In the genomic region with DNA sequence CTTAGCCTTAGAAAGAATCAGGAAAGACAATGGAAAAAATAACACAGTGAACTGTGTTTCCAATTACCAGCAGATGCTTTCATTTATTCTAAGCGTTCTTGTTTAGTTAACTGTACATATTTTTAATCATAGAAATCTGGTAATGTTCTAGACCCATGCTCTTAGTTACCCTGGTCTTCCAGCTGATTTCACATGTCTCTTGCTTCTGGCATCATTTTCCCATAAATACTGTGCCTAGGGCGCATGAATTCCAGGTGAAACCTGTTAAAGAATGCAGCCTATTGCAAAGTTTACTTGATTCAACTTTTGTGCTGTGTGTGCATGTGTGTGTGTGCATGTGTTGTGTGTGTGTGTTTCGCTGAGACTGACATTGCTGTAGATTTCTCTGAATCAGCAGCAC, we compare ENCODE assay signal across 19 cellular contexts.
A peak's percentile ranks its signal among the peaks of the same experiment; 100 is the strongest.
DNase-seq lines count a peak whose midpoint lies in the region; ATAC-seq and TF ChIP-seq lines count a peak whose summit lies in the region.
"Had no signal": no experiment of that assay in that cellular context is flagged by ENCODE, and none has a peak within 500 bp of the region (broad histone marks: within the 10 kb centered on the region; RNA-seq: fewer than 3 reads in every experiment).

No MANE protein-coding gene starts in this region.

- DNase-seq in GM03348 (ENCODE audit: low spot score) (peak; percentile 23), fibroblast of peridontal ligament (ENCODE audit: extremely low read depth) (peak; percentile 93), middle frontal gyrus (ENCODE audit: extremely low spot score, low spot score) (no peak), DMS114 treated with DMSO at 0.1 percent for 48 hours (lab: John Stamatoyannopoulos, UW; ENCODE audit: unreplicated experiment) (no peak)
- DNase-seq in activated CD4-positive, CD25-positive, alpha-beta regulatory T cell (lab: John Stamatoyannopoulos, UW) = no peak
- DNase-seq: DMS79, GOT3, HCEC 1CT, MV-4-11, NCI-H1694, NCI-H2081 treated with DMSO at 0.1 percent for 48 hours, NCI-H2171 treated with DMSO at 0.1 percent for 48 hours, NCI-H446, NCI-H526, SW 1271 had no signal

- peak; percentile 47 for ATAC-seq in SK-N-SH treated with all-trans-retinoic acid at 6 μM for 48 hours
- no peak for ATAC-seq in GM19467 (IDR thresholded peaks at IDR 0.05; ENCODE audit: unreplicated experiment)
- ATAC-seq: GM12878, Right ventricle myocardium inferior had no signal

TF ChIP-seq in SK-N-SH treated with all-trans-retinoic acid at 6 μM for 48 hours, 23 proteins besides CTCF, POLR2A, EP300 and RAD21:
- TF ChIP-seq, protein P1, sequence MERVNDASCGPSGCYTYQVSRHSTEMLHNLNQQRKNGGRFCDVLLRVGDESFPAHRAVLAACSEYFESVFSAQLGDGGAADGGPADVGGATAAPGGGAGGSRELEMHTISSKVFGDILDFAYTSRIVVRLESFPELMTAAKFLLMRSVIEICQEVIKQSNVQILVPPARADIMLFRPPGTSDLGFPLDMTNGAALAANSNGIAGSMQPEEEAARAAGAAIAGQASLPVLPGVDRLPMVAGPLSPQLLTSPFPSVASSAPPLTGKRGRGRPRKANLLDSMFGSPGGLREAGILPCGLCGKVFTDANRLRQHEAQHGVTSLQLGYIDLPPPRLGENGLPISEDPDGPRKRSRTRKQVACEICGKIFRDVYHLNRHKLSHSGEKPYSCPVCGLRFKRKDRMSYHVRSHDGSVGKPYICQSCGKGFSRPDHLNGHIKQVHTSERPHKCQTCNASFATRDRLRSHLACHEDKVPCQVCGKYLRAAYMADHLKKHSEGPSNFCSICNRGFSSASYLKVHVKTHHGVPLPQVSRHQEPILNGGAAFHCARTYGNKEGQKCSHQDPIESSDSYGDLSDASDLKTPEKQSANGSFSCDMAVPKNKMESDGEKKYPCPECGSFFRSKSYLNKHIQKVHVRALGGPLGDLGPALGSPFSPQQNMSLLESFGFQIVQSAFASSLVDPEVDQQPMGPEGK (CRISPR knock-in tag; IDR thresholded peaks at IDR 0.05; ENCODE audit: borderline replicate concordance) = no peak
- TF ChIP-seq TCF4 (CRISPR knock-in tag; IDR thresholded peaks at IDR 0.05; ENCODE audit: borderline replicate concordance) (peak; percentile 51; the same call in 1 of the 2 replicates), CSDC2 (CRISPR knock-in tag; IDR thresholded peaks at IDR 0.05) (no peak)
- TF ChIP-seq, protein P2, sequence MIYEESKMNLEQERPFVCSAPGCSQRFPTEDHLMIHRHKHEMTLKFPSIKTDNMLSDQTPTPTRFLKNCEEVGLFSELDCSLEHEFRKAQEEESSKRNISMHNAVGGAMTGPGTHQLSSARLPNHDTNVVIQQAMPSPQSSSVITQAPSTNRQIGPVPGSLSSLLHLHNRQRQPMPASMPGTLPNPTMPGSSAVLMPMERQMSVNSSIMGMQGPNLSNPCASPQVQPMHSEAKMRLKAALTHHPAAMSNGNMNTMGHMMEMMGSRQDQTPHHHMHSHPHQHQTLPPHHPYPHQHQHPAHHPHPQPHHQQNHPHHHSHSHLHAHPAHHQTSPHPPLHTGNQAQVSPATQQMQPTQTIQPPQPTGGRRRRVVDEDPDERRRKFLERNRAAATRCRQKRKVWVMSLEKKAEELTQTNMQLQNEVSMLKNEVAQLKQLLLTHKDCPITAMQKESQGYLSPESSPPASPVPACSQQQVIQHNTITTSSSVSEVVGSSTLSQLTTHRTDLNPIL (CRISPR knock-in tag; IDR thresholded peaks at IDR 0.05; ENCODE audit: low read depth) = no peak
- TF ChIP-seq, protein P3, sequence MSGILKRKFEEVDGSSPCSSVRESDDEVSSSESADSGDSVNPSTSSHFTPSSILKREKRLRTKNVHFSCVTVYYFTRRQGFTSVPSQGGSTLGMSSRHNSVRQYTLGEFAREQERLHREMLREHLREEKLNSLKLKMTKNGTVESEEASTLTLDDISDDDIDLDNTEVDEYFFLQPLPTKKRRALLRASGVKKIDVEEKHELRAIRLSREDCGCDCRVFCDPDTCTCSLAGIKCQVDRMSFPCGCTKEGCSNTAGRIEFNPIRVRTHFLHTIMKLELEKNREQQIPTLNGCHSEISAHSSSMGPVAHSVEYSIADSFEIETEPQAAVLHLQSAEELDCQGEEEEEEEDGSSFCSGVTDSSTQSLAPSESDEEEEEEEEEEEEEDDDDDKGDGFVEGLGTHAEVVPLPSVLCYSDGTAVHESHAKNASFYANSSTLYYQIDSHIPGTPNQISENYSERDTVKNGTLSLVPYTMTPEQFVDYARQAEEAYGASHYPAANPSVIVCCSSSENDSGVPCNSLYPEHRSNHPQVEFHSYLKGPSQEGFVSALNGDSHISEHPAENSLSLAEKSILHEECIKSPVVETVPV (CRISPR knock-in tag; IDR thresholded peaks at IDR 0.05) = no peak

Comparison
In these comparisons a context has a peak if more than half of its experiments do, and no peak if none do; other contexts are left out.
1. DNase-seq: peak in GM03348 (single experiment) and fibroblast of peridontal ligament (single experiment); none in activated CD4-positive, CD25-positive, alpha-beta regulatory T cell (0 of 4), middle frontal gyrus (single experiment) and DMS114 treated with DMSO at 0.1 percent for 48 hours (single experiment).